In the genomic region with DNA sequence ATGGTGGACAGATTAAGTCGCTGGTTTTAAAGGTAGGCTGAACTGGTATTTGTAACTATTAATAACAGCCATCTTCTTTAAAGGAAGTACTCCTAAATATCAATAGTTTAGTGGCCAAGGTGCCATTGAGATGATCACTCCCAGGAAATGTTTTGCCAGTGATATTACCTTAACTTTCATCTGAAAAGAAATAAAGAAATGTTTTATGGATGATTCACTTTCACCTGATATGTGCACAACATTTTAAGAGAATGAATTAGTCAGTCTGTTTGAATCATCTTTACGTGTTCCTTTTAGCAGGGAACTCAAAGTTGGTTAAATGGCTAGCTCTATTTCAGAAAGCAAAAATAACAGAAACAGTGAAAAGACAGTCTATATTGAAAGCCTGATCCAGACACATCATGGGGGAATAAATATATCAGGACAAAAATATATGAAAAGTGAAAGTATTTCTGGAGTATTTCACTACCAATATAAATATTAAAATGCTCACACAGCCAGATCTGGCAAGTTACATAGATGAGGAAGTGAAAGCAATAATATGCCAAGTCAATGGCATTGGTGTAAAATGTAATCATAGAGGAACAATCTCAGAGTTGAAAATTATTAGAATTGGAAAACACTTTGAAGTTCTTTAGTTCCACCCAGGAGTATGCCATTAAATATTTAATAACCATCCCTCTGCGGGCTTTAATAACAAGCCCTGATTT, we compare ENCODE assay signal across 14 cellular contexts. TPM values are rescaled to one million over a fixed set of nuclear protein-coding genes. Genes with fewer than 3 reads are reported as not detected.
A peak's percentile ranks its signal among the peaks of the same experiment; 100 is the strongest.
DNase-seq lines count a peak whose midpoint lies in the region; ATAC-seq and TF ChIP-seq lines count a peak whose summit lies in the region.
"Had no signal": no experiment of that assay in that cellular context is flagged by ENCODE, and none has a peak within 500 bp of the region (broad histone marks: within the 10 kb centered on the region; RNA-seq: fewer than 3 reads in every experiment).

No MANE protein-coding gene starts in this region.

- no peaks in the 10 kb centered on the region for H3K36me3 ChIP-seq in hepatocyte (replicated peaks; ENCODE audit: insufficient read depth, low read depth)
- H3K36me3 ChIP-seq: neural progenitor cell had no signal

- ATAC-seq in foreskin keratinocyte: peak; percentile 75
- no peak for ATAC-seq in CD4-positive, alpha-beta T cell (ENCODE audit: poor library complexity)
- ATAC-seq: effector memory CD8-positive, alpha-beta T cell had no signal

- CTCF ChIA-PET in CD4-positive, alpha-beta T cell (lab: Charles Lee): no interaction called here

- DNase-seq in SIG-M5 treated with dmso at 0.1 percent for 504 hours (lab: John Stamatoyannopoulos, UW; ENCODE audit: unreplicated experiment) (peak; percentile 32), SIG-M5 (lab: John Stamatoyannopoulos, UW) (no peak), RPMI8226 (peak; percentile 46), foreskin keratinocyte (peak; percentile 76 to 91), NCI-H1417 treated with DMSO at 0.1 percent for 48 hours (lab: John Stamatoyannopoulos, UW) (no peak), hepatocyte (ENCODE audit: low spot score) (no peak), NCI-H1694 (lab: John Stamatoyannopoulos, UW) (no peak)
- DNase-seq in CD4-positive, alpha-beta T cell: no peak
- DNase-seq: activated CD4-positive, alpha-beta T cell treated with anti-CD3 and anti-CD28 coated beads, Interleukin-2, amount 50 U/mL, for 48 hours; activated naive CD8-positive, alpha-beta T cell treated with anti-CD3 and anti-CD28 coated beads for 36 hours; effector memory CD8-positive, alpha-beta T cell; NCI-H2171 treated with DMSO at 0.1 percent for 48 hours; stomach had no signal

- H3K27ac ChIP-seq in foreskin keratinocyte (peak overlapping the region; percentile 83), hepatocyte (no peak overlapping the region)
- no peak overlapping the region for H3K27ac ChIP-seq in CD4-positive, alpha-beta T cell (ENCODE audit: low read depth, low read length)
- H3K27ac ChIP-seq: neural progenitor cell had no signal

- no peak overlapping the region for H3K27ac Mint-ChIP-seq in CD4-positive, alpha-beta T cell
- H3K27ac Mint-ChIP-seq: activated naive CD8-positive, alpha-beta T cell treated with anti-CD3 and anti-CD28 coated beads for 36 hours; effector memory CD8-positive, alpha-beta T cell; neural progenitor cell had no signal

- no peak overlapping the region for H2AFZ ChIP-seq in hepatocyte
- H2AFZ ChIP-seq: neural progenitor cell had no signal

- 94% methylated on average over 3 of the region's 3 CpGs for WGBS in hepatocyte (ENCODE audit: low lambda C conversion rate, missing lambda C conversion rate)

- no peak for TF ChIP-seq CTCF in foreskin keratinocyte (conservative IDR thresholded peaks at IDR 0.05)
- no peak for TF ChIP-seq CTCF in hepatocyte (IDR thresholded peaks at IDR 0.05; ENCODE audit: poor library complexity)
- no peak for TF ChIP-seq CTCF in CD4-positive, alpha-beta T cell (IDR thresholded peaks at IDR 0.05)

- H3K4me3 ChIP-seq in hepatocyte: no peak overlapping the region
- H3K4me3 ChIP-seq: neural progenitor cell, stomach had no signal

- H3K27me3 ChIP-seq in foreskin keratinocyte (no peaks in the 10 kb centered on the region), hepatocyte (no peaks in the 10 kb centered on the region)
- no peaks in the 10 kb centered on the region for H3K27me3 ChIP-seq in CD4-positive, alpha-beta T cell (ENCODE audit: control insufficient read depth, insufficient read depth, low read length)
- H3K27me3 ChIP-seq: neural progenitor cell, stomach had no signal

- H3K9me3 Mint-ChIP-seq in CD4-positive, alpha-beta T cell: no peaks in the 10 kb centered on the region
- H3K9me3 Mint-ChIP-seq: activated naive CD8-positive, alpha-beta T cell treated with anti-CD3 and anti-CD28 coated beads for 36 hours; effector memory CD8-positive, alpha-beta T cell; neural progenitor cell had no signal

- no peaks in the 10 kb centered on the region for H3K9me2 ChIP-seq in hepatocyte (replicated peaks; ENCODE audit: insufficient read depth)

- no peaks in the 10 kb centered on the region for H3K9me3 ChIP-seq in hepatocyte (ENCODE audit: low read depth)
- no peaks in the 10 kb centered on the region for H3K9me3 ChIP-seq in CD4-positive, alpha-beta T cell (ENCODE audit: control insufficient read depth, low read length)
- H3K9me3 ChIP-seq: stomach had no signal

- H3K79me2 ChIP-seq in hepatocyte: peaks cover 12% of the 10 kb centered on the region

- intact Hi-C loops in CD4-positive, alpha-beta T cell (cut with DNase I, micrococcal nuclease): no loop called here

- peaks cover 57% of the 10 kb centered on the region for H3K4me1 ChIP-seq in foreskin keratinocyte
- H3K4me1 ChIP-seq in hepatocyte (ENCODE audit: insufficient read depth): no peaks in the 10 kb centered on the region

- peaks cover 18% of the 10 kb centered on the region for H3K27me3 Mint-ChIP-seq in CD4-positive, alpha-beta T cell

- POLR2A ChIA-PET in CD4-positive, alpha-beta T cell (lab: Charles Lee): no interaction called here

- H3K4me1 Mint-ChIP-seq in CD4-positive, alpha-beta T cell (ENCODE audit: low read depth): no peaks in the 10 kb centered on the region

- H3K36me3 Mint-ChIP-seq in CD4-positive, alpha-beta T cell (ENCODE audit: low read depth): no peaks in the 10 kb centered on the region
- H3K36me3 Mint-ChIP-seq: activated naive CD8-positive, alpha-beta T cell treated with anti-CD3 and anti-CD28 coated beads for 36 hours; neural progenitor cell had no signal

- H3K4me3 Mint-ChIP-seq in CD4-positive, alpha-beta T cell: no peak overlapping the region
- H3K4me3 Mint-ChIP-seq: activated naive CD8-positive, alpha-beta T cell treated with anti-CD3 and anti-CD28 coated beads for 36 hours; effector memory CD8-positive, alpha-beta T cell; neural progenitor cell had no signal

- H4K20me1 ChIP-seq in hepatocyte (ENCODE audit: insufficient read depth, poor library complexity, severe bottlenecking): no peaks in the 10 kb centered on the region

- no peak overlapping the region for H3K4me2 ChIP-seq in hepatocyte
- H3K4me2 ChIP-seq: neural progenitor cell had no signal

RNA-seq across cellular contexts. Expression of a gene that starts 20.8 kb away (rescaled TPM):
- 147 and 157 TPM in 2 replicates for total RNA-seq in foreskin keratinocyte
- polyA plus RNA-seq in foreskin keratinocyte: 26.7 and 30.7 TPM in 2 replicates
- 29.3 and 35.7 TPM in 2 replicates for total RNA-seq in hepatocyte
- 6.5 and 12.7 TPM in 2 replicates for polyA plus RNA-seq in hepatocyte
- under 1 TPM in 1 of 2 experiments, not detected in 1; 0.14 TPM for total RNA-seq in CD4-positive, alpha-beta T cell

Comparison
In these comparisons a context has a peak if more than half of its experiments do, and no peak if none do; other contexts are left out.
1. DNase-seq: peak in SIG-M5 treated with dmso at 0.1 percent for 504 hours (single experiment), RPMI8226 (single experiment) and foreskin keratinocyte (2 of 2); none in SIG-M5 (single experiment), NCI-H1417 treated with DMSO at 0.1 percent for 48 hours (single experiment), hepatocyte (single experiment), CD4-positive, alpha-beta T cell (0 of 10) and NCI-H1694 (single experiment).
2. RNA of a gene that starts 20.8 kb away (total RNA-seq): 147 to 157 TPM in foreskin keratinocyte and 29.3 to 35.7 TPM in hepatocyte; 0.14 TPM in CD4-positive, alpha-beta T cell; every median in the first group is over 10 times any median in the second.